Comparison of ENCODE assay signal across 24 cellular contexts in the genomic region with DNA sequence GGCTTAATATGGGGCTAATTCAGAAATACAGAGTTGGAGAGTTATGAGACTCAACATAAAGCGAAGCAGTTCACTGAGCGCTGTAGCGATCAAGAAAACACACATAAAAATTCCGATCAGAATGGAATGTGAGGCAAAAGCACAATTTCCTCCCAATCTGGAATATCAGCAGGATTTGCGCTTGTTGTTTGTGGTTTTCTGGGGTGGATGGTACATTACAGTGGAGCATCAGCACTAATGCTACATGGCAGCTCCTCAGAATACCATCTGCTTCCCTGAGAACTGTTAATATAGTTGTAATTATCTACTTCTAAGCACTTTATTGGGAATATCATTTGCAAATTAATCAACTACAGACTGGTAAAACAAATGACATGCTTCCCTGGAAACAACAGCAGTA.
"Had no signal": no experiment of that assay in that cellular context is flagged by ENCODE, and none has a peak within 500 bp of the region (broad histone marks: within the 10 kb centered on the region; RNA-seq: fewer than 3 reads in every experiment).

No MANE protein-coding gene starts in this region.

- H3K27me3 ChIP-seq: colonic mucosa, esophagus squamous epithelium, foreskin keratinocyte, gastroesophageal sphincter, heart left ventricle, hepatocyte had no signal

- H3K4me2 ChIP-seq: hepatocyte had no signal

- H3K27ac ChIP-seq: colonic mucosa, epithelial cell of prostate, esophagus squamous epithelium, foreskin keratinocyte, gastroesophageal sphincter, heart left ventricle, hepatocyte, lower lobe of right lung had no signal

- DNase-seq: colonic mucosa; cortex of kidney; effector CD8-positive, alpha-beta T cell; effector memory CD8-positive, alpha-beta T cell; endodermal cell; erythroblast; esophagus squamous epithelium; foreskin keratinocyte; heart left ventricle; hypothalamus; immature natural killer cell; islet precursor cell; kidney; kidney glomerular epithelial cell; left colon; left ventricle myocardium superior; lower lobe of right lung; mesenchymal stem cell; mucosa of descending colon had no signal

- H2AFZ ChIP-seq: hepatocyte had no signal

- ATAC-seq: effector memory CD8-positive, alpha-beta T cell; esophagus mucosa; foreskin keratinocyte; gastroesophageal sphincter; heart left ventricle; left colon; left lobe of liver; left ventricle myocardium superior; lower lobe of right lung; mucosa of descending colon had no signal

- H3K4me3 ChIP-seq: colonic mucosa, esophagus squamous epithelium, gastroesophageal sphincter, heart left ventricle, hepatocyte, lower lobe of right lung, mucosa of descending colon had no signal

- H3K4me1 ChIP-seq: colonic mucosa, esophagus squamous epithelium, gastroesophageal sphincter, heart left ventricle had no signal

- H3K9me3 ChIP-seq: colonic mucosa, esophagus squamous epithelium, gastroesophageal sphincter, lower lobe of right lung, mucosa of descending colon had no signal

- H3K36me3 ChIP-seq: colonic mucosa, esophagus squamous epithelium, gastroesophageal sphincter, heart left ventricle, lower lobe of right lung had no signal

- H3K79me2 ChIP-seq: hepatocyte had no signal
